In genomic region chrX:23888887-23889501, GRCh38 we compare ENCODE assay signal across 1 cellular context.
TF ChIP-seq lines count a peak whose summit lies in the region.

No MANE protein-coding gene starts in this region.

TF ChIP-seq in A549, 52 proteins besides CTCF, POLR2A, EP300 and RAD21 (continued from another document):
- TF ChIP-seq MAX (IDR thresholded peaks at IDR 0.05): no peak; the same call in 1 of the 2 replicates
- no peak for TF ChIP-seq HES2 (IDR thresholded peaks at IDR 0.05)
- no peak for TF ChIP-seq HMGXB4 (CRISPR knock-in tag; IDR thresholded peaks at IDR 0.05; ENCODE audit: borderline replicate concordance)
- 0 out of 2 replicates have a peak, but pooled peaks have one; percentile 45 for TF ChIP-seq RARB (CRISPR knock-in tag; IDR thresholded peaks at IDR 0.05)
- no peak for TF ChIP-seq BCL3 (IDR thresholded peaks at IDR 0.05)
- TF ChIP-seq CEBPB (IDR thresholded peaks at IDR 0.05): peak in 1 of 2 experiments; percentile 34; a peak in 1 of 4 replicates
- TF ChIP-seq JUN (IDR thresholded peaks at IDR 0.05): 0 out of 5 replicates have a peak, but pooled peaks of 1 of the 2 experiments have one; percentile 48
- TF ChIP-seq FOSL2 (IDR thresholded peaks at IDR 0.05): no peak
- TF ChIP-seq FOSL2 (CRISPR knock-in tag; IDR thresholded peaks at IDR 0.05): peak; percentile 50; the same call in 1 of the 2 replicates
- TF ChIP-seq CHD2 (IDR thresholded peaks at IDR 0.05; ENCODE audit: low read length, partially characterized antibody): no peak
- TF ChIP-seq GATA3 (IDR thresholded peaks at IDR 0.05; ENCODE audit: borderline replicate concordance): peak; percentile 71; the same call in 1 of the 2 replicates
